Comparison of ENCODE assay signal across 18 cellular contexts in the genomic region with DNA sequence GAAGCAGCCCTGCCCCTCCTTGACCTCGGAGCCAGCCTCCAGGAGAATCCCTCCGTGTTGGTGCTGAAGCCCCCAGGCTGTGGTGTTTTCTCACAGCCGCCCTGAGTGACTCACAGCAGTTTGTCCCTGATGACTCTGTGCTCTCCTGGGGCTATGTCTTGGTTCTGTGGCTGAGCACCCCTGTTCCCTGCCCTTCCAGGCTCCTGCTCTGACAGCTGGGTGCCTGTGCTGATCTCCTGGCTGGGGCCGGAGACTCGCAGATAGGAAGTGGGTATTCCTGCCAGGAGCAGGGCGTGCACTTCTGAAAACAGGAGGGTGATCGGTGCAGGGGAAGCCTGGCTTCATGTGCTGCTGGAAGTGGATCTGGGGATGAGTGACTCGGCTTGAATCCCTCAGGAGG. TPM values are rescaled to one million over a fixed set of nuclear protein-coding genes. Genes with fewer than 3 reads are reported as not detected.
A peak's percentile ranks its signal among the peaks of the same experiment; 100 is the strongest.
DNase-seq lines count a peak whose midpoint lies in the region; ATAC-seq and TF ChIP-seq lines count a peak whose summit lies in the region.
"Had no signal": no experiment of that assay in that cellular context is flagged by ENCODE, and none has a peak within 500 bp of the region (broad histone marks: within the 10 kb centered on the region; RNA-seq: fewer than 3 reads in every experiment).

No MANE protein-coding gene starts in this region.

- H3K14ac ChIP-seq in H9 (ENCODE audit: insufficient read depth, low read length): peak overlapping the region; percentile 13; the same call in 1 of the 2 replicates

- no peak overlapping the region for H3K18ac ChIP-seq in H9 (ENCODE audit: insufficient read length, low read depth, low read length)

- H3K9me3 Mint-ChIP-seq in H9 (peaks cover 3 to 11% of the 10 kb centered on the region in 2 experiments; a peak in 3 of 5 replicates), GM23338 (peaks cover 4% of the 10 kb centered on the region; the same call in 1 of the 3 replicates)
- H3K9me3 Mint-ChIP-seq: natural killer cell treated with Interleukin-12 subunit alpha and Interleukin-12 subunit beta and Interleukin-15 and Interleukin-18, amount 100 ng/mL, for 72 hours; stimulated activated memory B cell treated with anti-CD40 and anti-IgM and Interleukin-4, amounts not matched to agents 10 μg/mL and 1 μg/mL and 100 μg/mL, for 72 hours had no signal

- no peak overlapping the region; a peak in 1 of 5 replicates for H3K4me3 Mint-ChIP-seq in H9
- no peak overlapping the region for H3K4me3 Mint-ChIP-seq in GM23338
- H3K4me3 Mint-ChIP-seq: B cell; natural killer cell treated with Interleukin-12 subunit alpha and Interleukin-12 subunit beta and Interleukin-15 and Interleukin-18, amount 100 ng/mL, for 72 hours; stimulated activated memory B cell treated with anti-CD40 and anti-IgM and Interleukin-4, amounts not matched to agents 10 μg/mL and 1 μg/mL and 100 μg/mL, for 72 hours had no signal

- H3K36me3 ChIP-seq in BE2C (no peaks in the 10 kb centered on the region), adipocyte (ENCODE audit: control insufficient read depth, insufficient read depth, low read length, severe bottlenecking) (no peaks in the 10 kb centered on the region), GM23338 (ENCODE audit: insufficient read depth) (no peaks in the 10 kb centered on the region)

- H3K9me3 ChIP-seq in BE2C: no peaks in the 10 kb centered on the region
- no peaks in the 10 kb centered on the region for H3K9me3 ChIP-seq in H9 (ENCODE audit: control insufficient read depth, low read depth, low read length)
- peaks cover 4% of the 10 kb centered on the region for H3K9me3 ChIP-seq in adipocyte (ENCODE audit: control insufficient read depth, low read length)

- H3K23me2 ChIP-seq in H9 (ENCODE audit: insufficient read length, low read depth, low read length, poor library complexity, severe bottlenecking): peaks cover 2% of the 10 kb centered on the region

- H3K23ac ChIP-seq in H9 (ENCODE audit: insufficient read length, low read depth, low read length): no peak overlapping the region

- H2BK12ac ChIP-seq in H9 (ENCODE audit: insufficient read length, low read depth, low read length): no peak overlapping the region

- H3K4ac ChIP-seq in H9 (ENCODE audit: low read depth, low read length): no peak overlapping the region

- H3K27me3 ChIP-seq in BE2C (no peaks in the 10 kb centered on the region; the same call in 1 of the 2 replicates), H9 (ENCODE audit: insufficient read depth, low read length) (no peaks in the 10 kb centered on the region), adipocyte (replicated peaks; ENCODE audit: control insufficient read depth, insufficient read depth, low read length) (peaks cover 50% of the 10 kb centered on the region), GM23338 (ENCODE audit: insufficient read depth) (no peaks in the 10 kb centered on the region)

- H3T11ph ChIP-seq in H9 (ENCODE audit: low read length): no peak overlapping the region

- H3K4me1 ChIP-seq in BE2C (no peaks in the 10 kb centered on the region; the same call in 1 of the 2 replicates), H9 (ENCODE audit: insufficient read depth, low read length) (no peaks in the 10 kb centered on the region), adipocyte (ENCODE audit: control insufficient read depth, insufficient read depth, low read length) (peaks cover 16% of the 10 kb centered on the region), GM23338 (ENCODE audit: insufficient read depth) (no peaks in the 10 kb centered on the region)

- no peak overlapping the region for H2BK15ac ChIP-seq in H9 (ENCODE audit: low read depth, low read length)

- H2BK120ac ChIP-seq in H9 (ENCODE audit: low read depth, low read length, poor library complexity, severe bottlenecking): no peak overlapping the region

- H2BK5ac ChIP-seq in H9 (ENCODE audit: insufficient read length, low read length): no peak overlapping the region

- H3K4me1 Mint-ChIP-seq in H9 (peaks cover 13 to 18% of the 10 kb centered on the region in 2 experiments), GM23338 (peaks cover 14% of the 10 kb centered on the region)

- DNase-seq in BE2C: peak; percentile 42
- peak; percentile 21 for DNase-seq in H9
- peak; percentile 32 for DNase-seq in adipocyte (ENCODE audit: low read depth)
- DNase-seq in iris pigment epithelial cell (ENCODE audit: low read depth): peak; percentile 36
- DNase-seq in GM23338 (ENCODE audit: low spot score): no peak
- DNase-seq in COLO668 (lab: John Stamatoyannopoulos, UW; ENCODE audit: unreplicated experiment): no peak
- DNase-seq: aorta, DMS79 treated with DMSO at 0.1 percent for 48 hours, head of caudate nucleus, KBM-7, NCI-H146, NCI-H524, SHP77 treated with DMSO at 0.1 percent for 48 hours had no signal

- no peak overlapping the region for H3K4me2 ChIP-seq in H9 (ENCODE audit: insufficient read depth, insufficient read length, low read length)
- H3K4me2 ChIP-seq in GM23338: no peak overlapping the region

- H3K79me2 ChIP-seq in H9 (ENCODE audit: insufficient read depth, low read length): no peaks in the 10 kb centered on the region
- H3K79me2 ChIP-seq in GM23338 (replicated peaks; ENCODE audit: insufficient read depth): no peaks in the 10 kb centered on the region

- no peaks in the 10 kb centered on the region for H3K9me2 ChIP-seq in GM23338 (ENCODE audit: insufficient read depth)

- WGBS in H9 (ENCODE audit: extremely low coverage, insufficient read length, low lambda C conversion rate): no CpG with 5 or more reads among the region's 8 CpGs

- no peak overlapping the region for H4K8ac ChIP-seq in H9 (replicated peaks; ENCODE audit: insufficient read length, low read depth, low read length)

- H4K91ac ChIP-seq in H9 (ENCODE audit: insufficient read length, low read depth, low read length): no peak overlapping the region

- H3K27ac ChIP-seq in H9 (ENCODE audit: insufficient read length, low read depth, low read length) (no peak overlapping the region), GM23338 (ENCODE audit: low read depth) (no peak overlapping the region)

- H3K36me3 Mint-ChIP-seq in H9 (ENCODE audit: insufficient read depth in 1 of 3, low read depth in 3 of 3) (peaks cover 2 to 11% (median 6%) of the 10 kb centered on the region in 3 experiments; a peak in 6 of 7 replicates), GM23338 (ENCODE audit: low read depth) (no peaks in the 10 kb centered on the region)
- H3K36me3 Mint-ChIP-seq: natural killer cell treated with Interleukin-12 subunit alpha and Interleukin-12 subunit beta and Interleukin-15 and Interleukin-18, amount 100 ng/mL, for 72 hours; stimulated activated memory B cell treated with anti-CD40 and anti-IgM and Interleukin-4, amounts not matched to agents 10 μg/mL and 1 μg/mL and 100 μg/mL, for 72 hours had no signal

- H3K27ac Mint-ChIP-seq in H9 (no peak overlapping the region; a peak in 1 of 7 replicates), GM23338 (no peak overlapping the region)
- H3K27ac Mint-ChIP-seq: B cell; natural killer cell treated with Interleukin-12 subunit alpha and Interleukin-12 subunit beta and Interleukin-15 and Interleukin-18, amount 100 ng/mL, for 72 hours; stimulated activated memory B cell treated with anti-CD40 and anti-IgM and Interleukin-4, amounts not matched to agents 10 μg/mL and 1 μg/mL and 100 μg/mL, for 72 hours had no signal

- H3F3A ChIP-seq in GM23338 (replicated peaks; ENCODE audit: low read depth): no peaks in the 10 kb centered on the region

- H3K9ac ChIP-seq in H9 (ENCODE audit: extremely low read depth, insufficient read length, low read length): no peak overlapping the region
- H3K9ac ChIP-seq in adipocyte (ENCODE audit: low read length): no peak overlapping the region

- H2AK5ac ChIP-seq in H9 (ENCODE audit: insufficient read length, low read length): no peak overlapping the region

- H4K5ac ChIP-seq in H9 (ENCODE audit: insufficient read length, low read depth, low read length): no peak overlapping the region

- H3K4me3 ChIP-seq in BE2C (ENCODE audit: low read depth, low read length) (no peak overlapping the region), adipocyte (ENCODE audit: low read length) (no peak overlapping the region), GM23338 (no peak overlapping the region)

- H2AFZ ChIP-seq in H9 (ENCODE audit: low read length) (no peak overlapping the region), GM23338 (no peak overlapping the region)

- H4K20me1 ChIP-seq in H9 (ENCODE audit: control insufficient read depth, insufficient read depth, insufficient read length) (no peaks in the 10 kb centered on the region), GM23338 (replicated peaks; ENCODE audit: insufficient read depth) (no peaks in the 10 kb centered on the region)

- TF ChIP-seq CTCF in BE2C (IDR thresholded peaks at IDR 0.05; ENCODE audit: low read depth, low read length) (no peak), H9 (conservative IDR thresholded peaks at IDR 0.05) (no peak), GM23338 (conservative IDR thresholded peaks at IDR 0.05; ENCODE audit: low read depth in 2 of 2) (no peak)

- no peak overlapping the region for H2BK20ac ChIP-seq in H9 (ENCODE audit: low read depth, low read length, poor library complexity, severe bottlenecking)

- H3K56ac ChIP-seq in H9 (ENCODE audit: insufficient read length, low read depth, low read length): no peak overlapping the region

- H3K27me3 Mint-ChIP-seq in H9 (ENCODE audit: low read depth): peaks cover 9% of the 10 kb centered on the region
- H3K27me3 Mint-ChIP-seq in GM23338 (ENCODE audit: insufficient read depth, low read depth, poor library complexity): peaks cover 8% of the 10 kb centered on the region

- ATAC-seq in GM21737 (IDR thresholded peaks at IDR 0.05; ENCODE audit: unreplicated experiment) (no peak), GM23338 (no peak), HG03521 (IDR thresholded peaks at IDR 0.05; ENCODE audit: unreplicated experiment) (no peak)
- ATAC-seq: natural killer cell treated with Interleukin-12 subunit alpha and Interleukin-12 subunit beta and Interleukin-15 and Interleukin-18, amount 100 ng/mL, for 72 hours; stimulated activated memory B cell treated with anti-CD40 and anti-IgM and Interleukin-4, amounts not matched to agents 10 μg/mL and 1 μg/mL and 100 μg/mL, for 72 hours had no signal

- no peaks in the 10 kb centered on the region for H3K79me1 ChIP-seq in H9 (ENCODE audit: insufficient read depth, low read depth, low read length, poor library complexity, severe bottlenecking)

TF ChIP-seq in GM23338, 12 proteins besides CTCF, POLR2A, EP300 and RAD21 (continues in another document):
- TF ChIP-seq POLR2AphosphoS5 (IDR thresholded peaks at IDR 0.05; ENCODE audit: low read depth) (no peak), NANOG (IDR thresholded peaks at IDR 0.05; ENCODE audit: borderline replicate concordance) (no peak), ZNF331 (CRISPR knock-in tag; IDR thresholded peaks at IDR 0.05; ENCODE audit: low read depth) (no peak), CREB1 (CRISPR knock-in tag; IDR thresholded peaks at IDR 0.05; ENCODE audit: low read depth) (no peak), EZH2phosphoT487 (IDR thresholded peaks at IDR 0.05; ENCODE audit: unreplicated experiment) (no peak), EZH2 (IDR thresholded peaks at IDR 0.05; ENCODE audit: low read depth, unreplicated experiment) (no peak), JUNB (IDR thresholded peaks at IDR 0.05; ENCODE audit: unreplicated experiment) (no peak)

RNA-seq across cellular contexts. Expression of a gene that starts 34.5 kb away (rescaled TPM):
- polyA plus RNA-seq in BE2C (2012; ENCODE audit: insufficient read depth, insufficient read length, low read depth): 83.0 TPM
- 32.1 and 34.8 TPM in 2 replicates for total RNA-seq in H9 (2021)
- 34.5 and 36.2 TPM in 2 replicates for total RNA-seq in GM23338 (2014; rRNA removed; shearing (Covaris generic))
- polyA plus RNA-seq in GM23338 (2016; fragmentation: Nextera tagmentation; extraction: Ambion mirVana): 10.9 and 12.1 TPM in 2 replicates

Comparison
In these comparisons a context has a peak if more than half of its experiments do, and no peak if none do; other contexts are left out.
1. DNase-seq: peak in BE2C (single experiment), H9 (single experiment), adipocyte (single experiment) and iris pigment epithelial cell (single experiment); none in GM23338 (single experiment) and COLO668 (single experiment).